ENCODE assay signal across 9 cellular contexts in genomic region chr9:83473488-83473971, GRCh38.
A peak's percentile ranks its signal among the peaks of the same experiment; 100 is the strongest.
DNase-seq lines count a peak whose midpoint lies in the region; ATAC-seq, FAIRE-seq and TF ChIP-seq lines count a peak whose summit lies in the region.
"Had no signal": no experiment of that assay in that cellular context is flagged by ENCODE, and none has a peak within 500 bp of the region (broad histone marks: within the 10 kb centered on the region; RNA-seq: fewer than 3 reads in every experiment).

No MANE protein-coding gene starts in this region.

- H3K9me3 ChIP-seq in heart right ventricle (peaks cover 0 to 4% (median 0%) of the 10 kb centered on the region in 11 donors), right cardiac atrium (ENCODE audit: control insufficient read depth, low read length) (no peaks in the 10 kb centered on the region), small intestine (ENCODE audit: control insufficient read depth, low read depth) (no peaks in the 10 kb centered on the region)

- H3K27me3 ChIP-seq in heart right ventricle (no peaks in the 10 kb centered on the region), right cardiac atrium (ENCODE audit: control insufficient read depth, insufficient read depth) (no peaks in the 10 kb centered on the region), small intestine (ENCODE audit: control insufficient read depth in 2 of 2, insufficient read depth in 2 of 2, low read length in 2 of 2) (no peaks in the 10 kb centered on the region)

- FAIRE-seq in small intestine (lab: Jason Lieb, UNC): peak; percentile 90
- FAIRE-seq: G401.6 had no signal

- peaks cover 12% of the 10 kb centered on the region for H3K4me1 Mint-ChIP-seq in activated T-helper 17 cell treated with anti-CD3 and anti-CD28 coated beads, Interleukin-2, amount 50 U/mL, for 72 hours

- H3K36me3 ChIP-seq in heart right ventricle (no peaks in the 10 kb centered on the region), small intestine (ENCODE audit: control insufficient read depth in 2 of 2, insufficient read depth in 2 of 2, low read length in 2 of 2) (no peaks in the 10 kb centered on the region)

- H3K4me1 ChIP-seq in heart right ventricle (peaks cover 0 to 52% (median 35%) of the 10 kb centered on the region in 9 donors), right cardiac atrium (ENCODE audit: control insufficient read depth, insufficient read depth, low read length) (peaks cover 13% of the 10 kb centered on the region), small intestine (ENCODE audit: control insufficient read depth in 2 of 2, insufficient read depth in 1 of 2, low read depth in 1 of 2, low read length in 1 of 2) (peaks cover 8 to 11% of the 10 kb centered on the region in 2 donors)

- H3K36me3 Mint-ChIP-seq in activated T-helper 17 cell treated with anti-CD3 and anti-CD28 coated beads, Interleukin-2, amount 50 U/mL, for 72 hours (ENCODE audit: low read depth): no peaks in the 10 kb centered on the region

- H3K9me3 Mint-ChIP-seq in activated T-helper 17 cell treated with anti-CD3 and anti-CD28 coated beads, Interleukin-2, amount 50 U/mL, for 72 hours: no peaks in the 10 kb centered on the region

- 42 to 57% methylated on average over 5 of the region's 5 CpGs for WGBS in heart right ventricle, 2 donors
- WGBS in right cardiac atrium: 48% methylated on average over 5 of the region's 5 CpGs
- WGBS in small intestine, 3 donors: 8 to 14% (median 8%) methylated on average over 5 of the region's 5 CpGs

- peak in 3 of 8 donors; percentile 31 to 43 (median 43) for ATAC-seq in heart right ventricle
- ATAC-seq in right cardiac atrium: no peak
- ATAC-seq in HG03045 (IDR thresholded peaks at IDR 0.05; ENCODE audit: unreplicated experiment): peak; percentile 85
- peak; percentile 67 for ATAC-seq in activated T-helper 17 cell treated with anti-CD3 and anti-CD28 coated beads, Interleukin-2, amount 50 U/mL, for 72 hours (replicated peaks)

- H3K27me3 Mint-ChIP-seq in activated T-helper 17 cell treated with anti-CD3 and anti-CD28 coated beads, Interleukin-2, amount 50 U/mL, for 72 hours: no peaks in the 10 kb centered on the region

- DNase-seq in heart right ventricle (no peak), right cardiac atrium (no peak), small intestine (peak; percentile 86), NCI-H2227 treated with DMSO at 0.1 percent for 48 hours (lab: John Stamatoyannopoulos, UW) (no peak), NCI-H2196 treated with DMSO at 0.1 percent for 48 hours (lab: John Stamatoyannopoulos, UW; ENCODE audit: unreplicated experiment) (no peak)
- no peak for DNase-seq in stimulated activated CD8-positive, alpha-beta memory T cell treated with anti-CD3 and anti-CD28 coated beads, Interleukin-4, amount 100 ng/mL, for 48 hours

- intact Hi-C loops in heart right ventricle (cut with DNase I) (loop anchor here in 5 of 10 donors (2.0 to 10.0 kb wide), 8 partner anchors 41 to 139 kb away; partner anchors contain the start of gene FRMD3 (in 2 of the 5)), right cardiac atrium (cut with DNase I) (no loop called here)

- H3K27ac ChIP-seq in heart right ventricle (peak overlapping the region in 9 of 10 donors; percentile 25 to 85 (median 74)), right cardiac atrium (ENCODE audit: low read length) (no peak overlapping the region), small intestine (ENCODE audit: low read depth in 1 of 2, low read length in 1 of 2) (peak overlapping the region; percentile 97)

- no peak for TF ChIP-seq CTCF in heart right ventricle (IDR thresholded peaks at IDR 0.05)

- H3K4me3 ChIP-seq in heart right ventricle (peak overlapping the region in 6 of 10 donors; percentile 16 to 31 (median 23)), right cardiac atrium (ENCODE audit: low read length) (no peak overlapping the region), small intestine (ENCODE audit: low read depth in 1 of 2, low read length in 2 of 2) (peak overlapping the region in 1 of 2 donors; percentile 21)

- H3K27ac Mint-ChIP-seq in activated T-helper 17 cell treated with anti-CD3 and anti-CD28 coated beads, Interleukin-2, amount 50 U/mL, for 72 hours: no peak overlapping the region

- H3K4me3 Mint-ChIP-seq in activated T-helper 17 cell treated with anti-CD3 and anti-CD28 coated beads, Interleukin-2, amount 50 U/mL, for 72 hours: peak overlapping the region; percentile 38

Comparison
In these comparisons a context has a peak if more than half of its experiments do, and no peak if none do; other contexts are left out.
1. ATAC-seq: peak in HG03045 (single experiment) and activated T-helper 17 cell treated with anti-CD3 and anti-CD28 coated beads, Interleukin-2, amount 50 U/mL, for 72 hours (single experiment); none in right cardiac atrium (0 of 2).